Comparison of ENCODE assay signal across 8 cellular contexts in genomic region chr11:44862546-44863101, GRCh38.
DNase-seq lines count a peak whose midpoint lies in the region; ATAC-seq and TF ChIP-seq lines count a peak whose summit lies in the region.

No MANE protein-coding gene starts in this region.

- H3K4me1 ChIP-seq in CD4-positive, alpha-beta memory T cell (ENCODE audit: insufficient read depth, low read length) = peaks cover 36% of the 10 kb centered on the region
- H3K4me1 ChIP-seq in ascending aorta = peaks cover 7 to 15% of the 10 kb centered on the region in 2 donors
- peaks cover 10 to 17% of the 10 kb centered on the region in 2 donors for H3K4me1 ChIP-seq in naive thymus-derived CD4-positive, alpha-beta T cell (ENCODE audit: control insufficient read depth in 2 of 2, insufficient read depth in 2 of 2, low read length in 2 of 2)

- H3K4me3 ChIP-seq in CD4-positive, alpha-beta memory T cell (ENCODE audit: low read length in 2 of 2) = no peak overlapping the region
- no peak overlapping the region for H3K4me3 ChIP-seq in ascending aorta
- no peak overlapping the region for H3K4me3 ChIP-seq in naive thymus-derived CD4-positive, alpha-beta T cell (ENCODE audit: low read length)

- H3K27ac ChIP-seq in CD4-positive, alpha-beta memory T cell (ENCODE audit: low read depth, low read length) = no peak overlapping the region
- H3K27ac ChIP-seq in ascending aorta = peak overlapping the region; percentile 94 to 95
- H3K27ac ChIP-seq in naive thymus-derived CD4-positive, alpha-beta T cell (ENCODE audit: low read depth, low read length) = no peak overlapping the region

- H3K4me3 Mint-ChIP-seq in CD4-positive, alpha-beta memory T cell = peak overlapping the region in 7 of 8 donors; percentile 33 to 66 (median 60)
- peak overlapping the region in 6 of 10 donors; percentile 2 to 73 (median 35) for H3K4me3 Mint-ChIP-seq in naive thymus-derived CD4-positive, alpha-beta T cell

- no peaks in the 10 kb centered on the region for H3K27me3 ChIP-seq in CD4-positive, alpha-beta memory T cell (ENCODE audit: insufficient read depth, low read length)
- no peaks in the 10 kb centered on the region for H3K27me3 ChIP-seq in ascending aorta
- no peaks in the 10 kb centered on the region for H3K27me3 ChIP-seq in naive thymus-derived CD4-positive, alpha-beta T cell (ENCODE audit: control insufficient read depth in 2 of 2, insufficient read depth in 2 of 2, low read length in 2 of 2)

- H3K27me3 Mint-ChIP-seq in CD4-positive, alpha-beta memory T cell = no peaks in the 10 kb centered on the region
- H3K27me3 Mint-ChIP-seq in naive thymus-derived CD4-positive, alpha-beta T cell = peaks cover 0 to 70% (median 0%) of the 10 kb centered on the region in 5 donors

- H3K4me1 Mint-ChIP-seq in CD4-positive, alpha-beta memory T cell = peaks cover 43 to 57% (median 51%) of the 10 kb centered on the region in 4 donors
- peaks cover 23 to 46% (median 38%) of the 10 kb centered on the region in 7 donors for H3K4me1 Mint-ChIP-seq in naive thymus-derived CD4-positive, alpha-beta T cell

- no peaks in the 10 kb centered on the region for H3K9me3 ChIP-seq in CD4-positive, alpha-beta memory T cell (ENCODE audit: control insufficient read depth in 1 of 2, low read length in 2 of 2)
- no peaks in the 10 kb centered on the region for H3K9me3 ChIP-seq in ascending aorta
- no peaks in the 10 kb centered on the region for H3K9me3 ChIP-seq in naive thymus-derived CD4-positive, alpha-beta T cell (ENCODE audit: control insufficient read depth in 2 of 3, low read length in 3 of 3)

- H3K27ac Mint-ChIP-seq in CD4-positive, alpha-beta memory T cell = peak overlapping the region; percentile 4 to 88 (median 78)
- peak overlapping the region in 3 of 9 donors; percentile 42 to 76 (median 63) for H3K27ac Mint-ChIP-seq in naive thymus-derived CD4-positive, alpha-beta T cell

- ATAC-seq in HG02852 (IDR thresholded peaks at IDR 0.05; ENCODE audit: unreplicated experiment) = peak; percentile 0
- ATAC-seq in naive thymus-derived CD4-positive, alpha-beta T cell = no peak
- no peak for ATAC-seq in HG03039 (IDR thresholded peaks at IDR 0.05; ENCODE audit: unreplicated experiment)

- TF ChIP-seq CTCF in ascending aorta (IDR thresholded peaks at IDR 0.05) = no peak

- no peak for DNase-seq in CD4-positive, alpha-beta memory T cell
- DNase-seq in ascending aorta (ENCODE audit: low spot score in 2 of 2) (no peak), GM19238 (ENCODE audit: insufficient read length, low spot score) (no peak), SKM-1 (lab: John Stamatoyannopoulos, UW; ENCODE audit: unreplicated experiment) (no peak)
- no peak for DNase-seq in naive thymus-derived CD4-positive, alpha-beta T cell
- DNase-seq in stimulated activated naive CD4-positive, alpha-beta T cell (lab: John Stamatoyannopoulos, UW) = no peak

- no peaks in the 10 kb centered on the region for H3K36me3 ChIP-seq in CD4-positive, alpha-beta memory T cell (ENCODE audit: insufficient read depth, low read length)
- H3K36me3 ChIP-seq in ascending aorta = no peaks in the 10 kb centered on the region
- peaks cover 0 to 19% (median 4%) of the 10 kb centered on the region in 3 experiments for H3K36me3 ChIP-seq in naive thymus-derived CD4-positive, alpha-beta T cell (ENCODE audit: control insufficient read depth in 2 of 3, insufficient read depth in 3 of 3, low read length in 3 of 3)

- CTCF ChIA-PET in CD4-positive, alpha-beta memory T cell (lab: Charles Lee; ENCODE audit: partially characterized antibody) = interaction anchor here (1.1 to 1.5 kb wide), 3 partner anchors 8 to 87 kb away, joined by 3 to 8 read pairs (median 4); no protein-coding TSS in a partner anchor
- CTCF ChIA-PET in naive thymus-derived CD4-positive, alpha-beta T cell (lab: Charles Lee) = interaction anchor here (0.5 kb wide), 1 partner anchor 34 kb away, joined by 3 read pairs; no protein-coding TSS in a partner anchor

- POLR2A ChIA-PET in CD4-positive, alpha-beta memory T cell (lab: Charles Lee; ENCODE audit: partially characterized antibody) = interaction anchor here (1.0 to 1.2 kb wide), 2 partner anchors 225 to 293 kb away, joined by 3 read pairs; no protein-coding TSS in a partner anchor
- POLR2A ChIA-PET in naive thymus-derived CD4-positive, alpha-beta T cell (lab: Charles Lee) = no interaction called here

- H3K36me3 Mint-ChIP-seq in CD4-positive, alpha-beta memory T cell = peaks cover 32 to 34% of the 10 kb centered on the region in 2 donors
- H3K36me3 Mint-ChIP-seq in naive thymus-derived CD4-positive, alpha-beta T cell = peaks cover 4 to 45% (median 10%) of the 10 kb centered on the region in 5 donors

- intact Hi-C loops in CD4-positive, alpha-beta memory T cell (cut with micrococcal nuclease) = no loop called here
- intact Hi-C loops in ascending aorta (cut with DNase I) = loop anchor here (5.0 to 10.0 kb wide), 2 partner anchors 95 to 1178 kb away; partner anchors contain the start of gene HSD17B12
- intact Hi-C loops in naive thymus-derived CD4-positive, alpha-beta T cell (cut with micrococcal nuclease) = no loop called here

- no peaks in the 10 kb centered on the region for H3K9me3 Mint-ChIP-seq in CD4-positive, alpha-beta memory T cell
- no peaks in the 10 kb centered on the region for H3K9me3 Mint-ChIP-seq in naive thymus-derived CD4-positive, alpha-beta T cell

Comparison
In these comparisons a context has a peak if more than half of its experiments do, and no peak if none do; other contexts are left out.
1. H3K27ac ChIP-seq: peak in ascending aorta (2 of 2); none in CD4-positive, alpha-beta memory T cell (single experiment) and naive thymus-derived CD4-positive, alpha-beta T cell (single experiment).